1 cellular context compared by ENCODE assay signal in the genomic region with DNA sequence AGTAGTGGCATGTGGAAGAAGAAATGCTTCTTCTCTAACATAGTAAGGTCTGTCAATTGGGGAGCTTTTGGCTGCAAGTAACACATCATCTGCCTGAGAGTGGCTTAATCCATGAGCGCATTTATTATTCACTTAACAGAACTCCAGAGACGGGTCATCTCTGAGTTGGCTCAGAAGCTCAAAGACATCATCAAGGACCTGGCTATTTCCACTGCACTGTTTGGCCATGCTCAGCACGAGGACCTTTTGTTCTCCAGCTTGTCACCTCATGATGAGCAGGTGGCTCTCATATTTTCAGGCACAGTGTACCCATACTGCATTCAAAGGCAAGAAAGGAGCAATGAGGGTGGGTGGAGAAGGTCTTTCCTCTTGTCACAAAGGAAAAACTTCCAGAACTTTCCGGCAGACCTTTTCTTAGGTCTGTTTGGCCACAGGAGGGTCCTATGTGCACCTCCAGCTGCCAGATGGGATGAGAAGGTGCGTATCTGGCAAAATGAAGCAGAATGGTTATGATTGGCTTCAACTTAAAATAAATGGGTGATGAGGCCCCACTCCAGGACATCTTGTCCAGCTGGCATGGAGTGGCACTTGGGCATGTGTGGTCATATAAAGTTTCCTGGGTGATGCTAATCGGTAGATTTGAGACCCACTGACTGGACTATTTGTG.
TF ChIP-seq lines count a peak whose summit lies in the region.

No MANE protein-coding gene starts in this region.

TF ChIP-seq in HepG2, 621 proteins besides CTCF, POLR2A, EP300 and RAD21 (continued from another document):
- TF ChIP-seq, protein P1, sequence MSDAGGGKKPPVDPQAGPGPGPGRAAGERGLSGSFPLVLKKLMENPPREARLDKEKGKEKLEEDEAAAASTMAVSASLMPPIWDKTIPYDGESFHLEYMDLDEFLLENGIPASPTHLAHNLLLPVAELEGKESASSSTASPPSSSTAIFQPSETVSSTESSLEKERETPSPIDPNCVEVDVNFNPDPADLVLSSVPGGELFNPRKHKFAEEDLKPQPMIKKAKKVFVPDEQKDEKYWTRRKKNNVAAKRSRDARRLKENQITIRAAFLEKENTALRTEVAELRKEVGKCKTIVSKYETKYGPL (CRISPR knock-in tag; IDR thresholded peaks at IDR 0.05): no peak
- TF ChIP-seq MAFF (IDR thresholded peaks at IDR 0.05; ENCODE audit: low read depth, low read length) (no peak), CREB1 (IDR thresholded peaks at IDR 0.05) (peak; percentile 54), CREB1 (CRISPR knock-in tag; IDR thresholded peaks at IDR 0.05) (no peak), ARID2 (CRISPR knock-in tag; IDR thresholded peaks at IDR 0.05; ENCODE audit: borderline replicate concordance) (no peak), ZNF234 (CRISPR knock-in tag; conservative IDR thresholded peaks at IDR 0.05) (no peak)
